Comparison of ENCODE assay signal across 38 cellular contexts in the genomic region with DNA sequence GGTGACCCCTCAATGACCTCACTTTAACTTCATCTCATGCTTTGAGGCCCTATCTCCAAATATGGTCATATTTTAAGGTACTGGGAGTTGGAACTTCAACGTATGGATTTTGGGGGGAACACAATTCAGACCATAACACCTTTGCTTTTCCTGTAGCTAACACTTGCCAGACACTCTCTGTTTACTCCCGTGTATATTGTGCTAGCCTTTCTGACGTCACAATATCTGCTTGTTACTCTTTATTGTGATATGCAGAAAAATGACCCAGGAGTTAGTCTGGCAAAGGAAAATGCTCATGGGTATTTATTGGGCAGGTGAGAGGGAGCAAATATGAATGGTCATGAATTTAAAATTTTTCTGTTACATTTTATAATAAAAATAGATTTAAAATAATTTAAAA. TPM values are rescaled to one million over a fixed set of nuclear protein-coding genes. Genes with fewer than 3 reads are reported as not detected.
"Had no signal": no experiment of that assay in that cellular context is flagged by ENCODE, and none has a peak within 500 bp of the region (broad histone marks: within the 10 kb centered on the region; RNA-seq: fewer than 3 reads in every experiment).

No MANE protein-coding gene starts in this region.

- H3K27ac ChIP-seq: adrenal gland, body of pancreas, brain microvascular endothelial cell, breast epithelium, VCaP had no signal

- H3K9me3 ChIP-seq: adrenal gland, body of pancreas, breast epithelium had no signal

- H3K4me3 Mint-ChIP-seq: activated B cell treated with CpG ODN at 0.5 μM for 24 hours; activated CD4-positive, alpha-beta memory T cell treated with anti-CD3 and anti-CD28 coated beads for 36 hours; activated CD4-positive, alpha-beta T cell treated with anti-CD3 and anti-CD28 coated beads, Interleukin-2, amount 10 ng/mL, durations not matched to agents 24 days and 14 days; activated CD8-positive, alpha-beta T cell treated with anti-CD3 and anti-CD28 coated beads for 36 hours; activated naive CD4-positive, alpha-beta T cell treated with anti-CD3 and anti-CD28 coated beads for 36 hours; activated naive CD8-positive, alpha-beta T cell treated with anti-CD3 and anti-CD28 coated beads for 36 hours; activated T-cell treated with anti-CD3 and anti-CD28 coated beads, Interleukin-2, amount 50 U/mL, for 4 hours; activated T-cell treated with anti-CD3 and anti-CD28 coated beads, Interleukin-2, amount 50 U/mL, for 72 hours; activated T-helper 1 cell treated with anti-CD3 and anti-CD28 coated beads, Interleukin-12 subunit alpha, Interleukin-12 subunit beta, Interleukin-2, Interleukin-4 antibody, amounts not matched to agents 30 ng/mL and 10 ng/mL and 1 ng/mL, durations not matched to agents 14 hours and 24 hours and 36 hours; activated T-helper 17 cell treated with anti-CD3 and anti-CD28 coated beads, Interleukin-2, amount 50 U/mL, for 72 hours; T-helper 1 cell treated with Interleukin-12 subunit alpha and Interleukin-12 subunit beta and Interleukin-4 antibody, amounts not matched to agents 30 μg/mL and 1 μg/mL, for 36 hours; T-helper 2 cell treated with Interferon-gamma antibody and Interleukin-4, amounts not matched to agents 5 μg/mL and 100 μg/mL, for 36 hours had no signal

- H3K36me3 ChIP-seq: adrenal gland, brain microvascular endothelial cell, breast epithelium had no signal

- H3K36me3 Mint-ChIP-seq: activated CD4-positive, alpha-beta memory T cell treated with anti-CD3 and anti-CD28 coated beads for 36 hours; activated naive CD4-positive, alpha-beta T cell treated with anti-CD3 and anti-CD28 coated beads, Interleukin-2, amount 50 U/mL, for 72 hours; activated naive CD8-positive, alpha-beta T cell treated with anti-CD3 and anti-CD28 coated beads for 36 hours had no signal

- FAIRE-seq: astrocyte, TTC549 had no signal

- H3K4me1 ChIP-seq: adrenal gland, body of pancreas, breast epithelium had no signal

- ATAC-seq: activated CD8-positive, alpha-beta T cell treated with anti-CD3 and anti-CD28 coated beads for 36 hours; activated naive CD4-positive, alpha-beta T cell treated with anti-CD3 and anti-CD28 coated beads, Interleukin-2, amount 50 U/mL, for 72 hours; activated T-cell treated with anti-CD3 and anti-CD28 coated beads, Interleukin-2, amount 50 U/mL, for 4 hours; activated T-cell treated with anti-CD3 and anti-CD28 coated beads, Interleukin-2, amount 50 U/mL, for 72 hours; activated T-helper 17 cell treated with anti-CD3 and anti-CD28 coated beads, Interleukin-2, amount 50 U/mL, for 72 hours; body of pancreas had no signal

- H3K4me1 Mint-ChIP-seq: activated B cell treated with CpG ODN at 0.5 μM for 24 hours; activated CD4-positive, alpha-beta T cell treated with anti-CD3 and anti-CD28 coated beads, Interleukin-2, amount 10 ng/mL, durations not matched to agents 24 days and 14 days; activated naive CD8-positive, alpha-beta T cell treated with anti-CD3 and anti-CD28 coated beads for 36 hours; activated T-helper 17 cell treated with anti-CD3 and anti-CD28 coated beads, Interleukin-2, amount 50 U/mL, for 72 hours had no signal

- H3K27me3 ChIP-seq: adrenal gland, body of pancreas, brain microvascular endothelial cell, breast epithelium had no signal

- H3K9me3 Mint-ChIP-seq: activated B cell treated with CpG ODN at 0.5 μM for 24 hours; activated naive CD8-positive, alpha-beta T cell treated with anti-CD3 and anti-CD28 coated beads for 36 hours had no signal

- H3K27me3 Mint-ChIP-seq: activated B cell treated with CpG ODN at 0.5 μM for 24 hours; activated CD4-positive, alpha-beta memory T cell treated with anti-CD3 and anti-CD28 coated beads for 36 hours; activated CD4-positive, alpha-beta T cell treated with anti-CD3 and anti-CD28 coated beads, Interleukin-2, amount 10 ng/mL, durations not matched to agents 24 days and 14 days; activated CD8-positive, alpha-beta T cell treated with anti-CD3 and anti-CD28 coated beads for 36 hours; activated naive CD8-positive, alpha-beta T cell treated with anti-CD3 and anti-CD28 coated beads for 36 hours; activated T-helper 17 cell treated with anti-CD3 and anti-CD28 coated beads, Interleukin-2, amount 50 U/mL, for 72 hours had no signal

- H3K4me3 ChIP-seq: adrenal gland, body of pancreas, breast epithelium had no signal

- DNase-seq: activated B cell treated with CpG ODN at 0.5 μM for 24 hours; activated CD4-positive, alpha-beta memory T cell treated with anti-CD3 and anti-CD28 coated beads for 36 hours; activated CD4-positive, alpha-beta T cell treated with anti-CD3 and anti-CD28 coated beads for 4 hours; activated CD4-positive, alpha-beta T cell treated with anti-CD3 and anti-CD28 coated beads, Interleukin-2, amount 10 ng/mL, durations not matched to agents 24 days and 14 days; activated CD4-positive, alpha-beta T cell treated with anti-CD3 and anti-CD28 coated beads, Interleukin-2, amount 50 U/mL, for 1 hour; activated CD4-positive, alpha-beta T cell treated with anti-CD3 and anti-CD28 coated beads, Interleukin-2, amount 50 U/mL, for 4 hours; activated CD4-positive, CD25-positive, alpha-beta regulatory T cell treated with anti-CD3 and anti-CD28 coated beads, Interleukin-2, amount 50 U/mL, for 72 hours; activated CD8-positive, alpha-beta memory T cell treated with anti-CD3 and anti-CD28 coated beads, Interleukin-2, amount 50 U/mL, for 4 hours; activated CD8-positive, alpha-beta T cell treated with anti-CD3 and anti-CD28 coated beads for 36 hours; activated effector memory CD4-positive, alpha-beta T cell treated with anti-CD3 and anti-CD28 coated beads, Interleukin-2, amount 50 U/mL, for 16 hours; activated gamma-delta T cell treated with Interleukin-2 at 50 U/mL for 16 hours; activated naive CD4-positive, alpha-beta T cell; activated naive CD4-positive, alpha-beta T cell treated with anti-CD3 and anti-CD28 coated beads for 36 hours; activated naive CD4-positive, alpha-beta T cell treated with anti-CD3 and anti-CD28 coated beads, Interleukin-2, amount 50 U/mL, for 16 hours; activated naive CD8-positive, alpha-beta T cell treated with anti-CD3 and anti-CD28 coated beads for 36 hours; activated T-cell treated with anti-CD3 and anti-CD28 coated beads for 4 hours; activated T-cell treated with anti-CD3 and anti-CD28 coated beads, Interleukin-2, amount 50 U/mL, for 1 hour; activated T-cell treated with anti-CD3 and anti-CD28 coated beads, Interleukin-2, amount 50 U/mL, for 4 hours; activated T-cell treated with anti-CD3 and anti-CD28 coated beads, Interleukin-2, amount 50 U/mL, for 72 hours; adrenal gland; amniotic stem cell; aorta; body of pancreas; brain microvascular endothelial cell; central memory CD4-positive, alpha-beta T cell; cerebellar nuclear complex; T-helper 2 cell; T-helper 9 cell had no signal

- H3K27ac Mint-ChIP-seq: activated B cell treated with CpG ODN at 0.5 μM for 24 hours; activated CD4-positive, alpha-beta memory T cell treated with anti-CD3 and anti-CD28 coated beads for 36 hours; activated CD4-positive, alpha-beta T cell treated with anti-CD3 and anti-CD28 coated beads, Interleukin-2, amount 10 ng/mL, durations not matched to agents 24 days and 14 days; activated CD8-positive, alpha-beta T cell treated with anti-CD3 and anti-CD28 coated beads for 36 hours; activated naive CD4-positive, alpha-beta T cell treated with anti-CD3 and anti-CD28 coated beads for 36 hours; activated naive CD4-positive, alpha-beta T cell treated with anti-CD3 and anti-CD28 coated beads, Interleukin-2, amount 50 U/mL, for 72 hours; activated naive CD8-positive, alpha-beta T cell treated with anti-CD3 and anti-CD28 coated beads for 36 hours; activated T-cell treated with anti-CD3 and anti-CD28 coated beads, Interleukin-2, amount 50 U/mL, for 72 hours; activated T-helper 1 cell treated with anti-CD3 and anti-CD28 coated beads, Interleukin-12 subunit alpha, Interleukin-12 subunit beta, Interleukin-2, Interleukin-4 antibody, amounts not matched to agents 30 ng/mL and 10 ng/mL and 1 ng/mL, durations not matched to agents 14 hours and 24 hours and 36 hours; activated T-helper 17 cell treated with anti-CD3 and anti-CD28 coated beads, Interleukin-2, amount 50 U/mL, for 72 hours; T-helper 1 cell treated with Interleukin-12 subunit alpha and Interleukin-12 subunit beta and Interleukin-4 antibody, amounts not matched to agents 30 μg/mL and 1 μg/mL, for 36 hours; T-helper 2 cell treated with Interferon-gamma antibody and Interleukin-4, amounts not matched to agents 5 μg/mL and 100 μg/mL, for 36 hours had no signal

RNA-seq across cellular contexts. Expression of a gene that starts 45.7 kb away (rescaled TPM):
- total RNA-seq: activated B cell treated with CpG ODN at 0.5 μM for 24 hours; activated CD4-positive, alpha-beta memory T cell treated with anti-CD3 and anti-CD28 coated beads for 36 hours; activated CD4-positive, alpha-beta T cell treated with anti-CD3 and anti-CD28 coated beads, Interleukin-2, amount 10 ng/mL, durations not matched to agents 24 days and 14 days; activated CD8-positive, alpha-beta memory T cell treated with anti-CD3 and anti-CD28 coated beads for 36 hours; activated CD8-positive, alpha-beta T cell treated with anti-CD3 and anti-CD28 coated beads for 36 hours; activated naive CD4-positive, alpha-beta T cell treated with anti-CD3 and anti-CD28 coated beads for 36 hours; activated naive CD4-positive, alpha-beta T cell treated with anti-CD3 and anti-CD28 coated beads, Interleukin-2, amount 50 U/mL, for 72 hours; activated naive CD8-positive, alpha-beta T cell treated with anti-CD3 and anti-CD28 coated beads for 36 hours; activated T-cell treated with anti-CD3 and anti-CD28 coated beads, Interleukin-2, amount 50 U/mL, for 4 hours; activated T-cell treated with anti-CD3 and anti-CD28 coated beads, Interleukin-2, amount 50 U/mL, for 72 hours; activated T-helper 1 cell treated with anti-CD3 and anti-CD28 coated beads, Interleukin-12 subunit alpha, Interleukin-12 subunit beta, Interleukin-2, Interleukin-4 antibody, amounts not matched to agents 30 ng/mL and 10 ng/mL and 1 ng/mL, durations not matched to agents 14 hours and 24 hours and 36 hours; activated T-helper 17 cell treated with anti-CD3 and anti-CD28 coated beads, Interleukin-2, amount 50 U/mL, for 72 hours had no signal
- polyA plus RNA-seq: aorta had no signal
